2 cellular contexts compared by ENCODE assay signal in genomic region chr11:76198691-76199090, GRCh38. TPM values are rescaled to one million over a fixed set of nuclear protein-coding genes. Genes with fewer than 3 reads are reported as not detected.
"Had no signal": no experiment of that assay in that cellular context is flagged by ENCODE, and none has a peak within 500 bp of the region (broad histone marks: within the 10 kb centered on the region; RNA-seq: fewer than 3 reads in every experiment).

No MANE protein-coding gene starts in this region.

RNA-seq across cellular contexts. Expression of gene WNT11, which starts 7.6 kb away (rescaled TPM):
- total RNA-seq: H9, IMR-90 had no signal
